Comparison of ENCODE assay signal across 18 cellular contexts in the genomic region with DNA sequence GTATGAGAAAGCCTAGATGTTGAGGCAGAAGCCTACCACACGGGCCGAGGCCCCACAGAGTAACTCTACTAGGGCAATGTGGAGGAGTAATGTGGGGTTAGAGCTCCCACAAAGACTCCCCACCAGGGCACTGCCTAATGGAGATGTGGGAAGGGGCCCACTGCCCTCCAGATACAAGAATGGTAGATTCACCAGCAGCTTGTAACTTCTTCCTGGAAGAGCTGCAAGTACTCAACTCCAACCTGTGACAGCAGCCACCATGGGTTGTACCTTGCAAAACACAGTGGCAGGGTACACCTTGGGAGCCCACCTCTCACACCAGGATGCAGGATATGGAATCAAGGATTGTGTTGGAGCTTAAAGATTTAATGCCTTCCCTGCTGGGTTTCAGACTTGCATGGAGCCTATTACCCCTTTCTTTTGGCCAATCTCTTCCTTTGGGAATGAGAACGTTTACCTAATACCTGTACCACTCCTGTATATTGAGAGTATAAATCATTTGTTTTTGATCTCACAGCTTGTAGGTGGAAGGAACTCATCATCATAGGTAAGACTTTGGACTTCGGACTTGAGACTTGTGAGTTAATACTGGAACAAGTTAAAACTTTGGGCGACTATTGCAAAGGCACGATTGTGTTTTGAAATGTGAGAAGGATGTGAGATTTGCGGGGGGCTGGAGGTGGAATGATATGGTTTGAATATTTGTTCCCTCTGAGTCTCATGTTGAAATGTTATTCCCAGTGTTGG. TPM values are rescaled to one million over a fixed set of nuclear protein-coding genes. Genes with fewer than 3 reads are reported as not detected.
DNase-seq lines count a peak whose midpoint lies in the region; ATAC-seq, FAIRE-seq and TF ChIP-seq lines count a peak whose summit lies in the region.
"Had no signal": no experiment of that assay in that cellular context is flagged by ENCODE, and none has a peak within 500 bp of the region (broad histone marks: within the 10 kb centered on the region; RNA-seq: fewer than 3 reads in every experiment).

No MANE protein-coding gene starts in this region.

- no peak overlapping the region for H3K9ac ChIP-seq in OCI-LY3 (ENCODE audit: low read length)
- H3K9ac ChIP-seq: neural progenitor cell had no signal

- H4K20me1 ChIP-seq in OCI-LY3 (ENCODE audit: insufficient read depth, low read length): no peaks in the 10 kb centered on the region

- H3K27ac ChIP-seq in OCI-LY3 (ENCODE audit: low read length): peak overlapping the region; percentile 82
- H3K27ac ChIP-seq: A549, adrenal gland, neural progenitor cell, uterus, WERI-Rb-1 had no signal

- H3K4me1 ChIP-seq in OCI-LY3 (ENCODE audit: low read length): peaks cover 82% of the 10 kb centered on the region
- H3K4me1 ChIP-seq: A549, adrenal gland, neural progenitor cell, uterus had no signal

- peaks cover 94% of the 10 kb centered on the region for H3K4me1 Mint-ChIP-seq in activated CD4-positive, alpha-beta T cell treated with anti-CD3 and anti-CD28 coated beads, Interleukin-2, amount 10 ng/mL, durations not matched to agents 7 days and 5 days
- peaks cover 91% of the 10 kb centered on the region for H3K4me1 Mint-ChIP-seq in central memory CD8-positive, alpha-beta T cell
- H3K4me1 Mint-ChIP-seq in neural crest cell: peaks cover 8% of the 10 kb centered on the region
- H3K4me1 Mint-ChIP-seq: neural progenitor cell had no signal

- peak overlapping the region; percentile 94 for H3K27ac Mint-ChIP-seq in activated CD4-positive, alpha-beta T cell treated with anti-CD3 and anti-CD28 coated beads, Interleukin-2, amount 10 ng/mL, durations not matched to agents 7 days and 5 days
- peak overlapping the region; percentile 98 for H3K27ac Mint-ChIP-seq in central memory CD8-positive, alpha-beta T cell (ENCODE audit: low read depth)
- peak overlapping the region; percentile 65 for H3K27ac Mint-ChIP-seq in neural crest cell (ENCODE audit: unreplicated experiment)
- H3K27ac Mint-ChIP-seq: neural progenitor cell had no signal

- DNase-seq in activated CD4-positive, alpha-beta T cell treated with anti-CD3 and anti-CD28 coated beads, Interleukin-2, amount 10 ng/mL, durations not matched to agents 7 days and 5 days: no peak
- DNase-seq in activated CD4-positive, alpha-beta T cell treated with anti-CD3 and anti-CD28 coated beads, Interleukin-2, amount 50 U/mL, for 48 hours: no peak
- DNase-seq in central memory CD8-positive, alpha-beta T cell (ENCODE audit: low spot score in 2 of 2): no peak
- DNase-seq in neural crest cell (ENCODE audit: low read depth, low spot score): no peak
- no peak for DNase-seq in iPS-NIHi11 (ENCODE audit: low spot score)
- DNase-seq in D721Med (ENCODE audit: insufficient read length, low spot score): no peak
- DNase-seq: activated CD8-positive, alpha-beta memory T cell treated with anti-CD3 and anti-CD28 coated beads, Interleukin-2, amount 50 U/mL, for 4 hours; adrenal gland; NCI-H1417; NCI-H2171; NCI-H774; RPMI8226; uterus; WERI-Rb-1 had no signal

- no peak for FAIRE-seq in D721Med (lab: Jason Lieb, UNC)
- FAIRE-seq: A549 had no signal

- H3K27me3 Mint-ChIP-seq in activated CD4-positive, alpha-beta T cell treated with anti-CD3 and anti-CD28 coated beads, Interleukin-2, amount 10 ng/mL, durations not matched to agents 7 days and 5 days: peaks cover 6% of the 10 kb centered on the region
- H3K27me3 Mint-ChIP-seq in central memory CD8-positive, alpha-beta T cell: no peaks in the 10 kb centered on the region
- H3K27me3 Mint-ChIP-seq in neural crest cell (ENCODE audit: low read depth): no peaks in the 10 kb centered on the region

- H3K4me3 Mint-ChIP-seq in activated CD4-positive, alpha-beta T cell treated with anti-CD3 and anti-CD28 coated beads, Interleukin-2, amount 10 ng/mL, durations not matched to agents 7 days and 5 days: no peak overlapping the region
- H3K4me3 Mint-ChIP-seq in central memory CD8-positive, alpha-beta T cell: peak overlapping the region; percentile 71
- no peak overlapping the region for H3K4me3 Mint-ChIP-seq in neural crest cell
- H3K4me3 Mint-ChIP-seq: neural progenitor cell had no signal

- H3K9me3 ChIP-seq in OCI-LY3 (ENCODE audit: insufficient read depth, low read length): no peaks in the 10 kb centered on the region
- H3K9me3 ChIP-seq: A549, adrenal gland, uterus had no signal

- CTCF ChIA-PET in activated CD4-positive, alpha-beta T cell treated with anti-CD3 and anti-CD28 coated beads, Interleukin-2, amount 10 ng/mL, durations not matched to agents 7 days and 5 days (lab: Charles Lee): interaction anchor here (1.0 to 4.4 kb wide), 7 partner anchors 9 to 128 kb away, joined by 3 to 26 read pairs (median 5); no protein-coding TSS in a partner anchor

- ATAC-seq in central memory CD8-positive, alpha-beta T cell (replicated peaks; ENCODE audit: extremely low read depth, poor library complexity, severe bottlenecking): no peak
- no peak for ATAC-seq in GM18520 (IDR thresholded peaks at IDR 0.05; ENCODE audit: unreplicated experiment)
- ATAC-seq: A549 had no signal

- H2AFZ ChIP-seq in OCI-LY3 (ENCODE audit: low read depth, low read length): no peak overlapping the region
- H2AFZ ChIP-seq: neural progenitor cell had no signal

- H3K27me3 ChIP-seq in OCI-LY3 (ENCODE audit: low read depth, low read length): peaks cover 7% of the 10 kb centered on the region; the same call in 1 of the 2 replicates
- H3K27me3 ChIP-seq: adrenal gland, neural progenitor cell, uterus had no signal

- H3K9me3 Mint-ChIP-seq in activated CD4-positive, alpha-beta T cell treated with anti-CD3 and anti-CD28 coated beads, Interleukin-2, amount 10 ng/mL, durations not matched to agents 7 days and 5 days: peaks cover 19% of the 10 kb centered on the region
- peaks cover 5% of the 10 kb centered on the region for H3K9me3 Mint-ChIP-seq in central memory CD8-positive, alpha-beta T cell
- H3K9me3 Mint-ChIP-seq in neural crest cell: peaks cover 2% of the 10 kb centered on the region
- H3K9me3 Mint-ChIP-seq: neural progenitor cell had no signal

- no peak for TF ChIP-seq CTCF in OCI-LY3 (IDR thresholded peaks at IDR 0.05; ENCODE audit: low read depth, low read length)
- no peak for TF ChIP-seq CTCF in neural crest cell (conservative IDR thresholded peaks at IDR 0.05)
- no peak for TF ChIP-seq CTCF in D721Med (IDR thresholded peaks at IDR 0.05; ENCODE audit: insufficient read depth, missing control alignments)

- H3K36me3 ChIP-seq in OCI-LY3 (replicated peaks; ENCODE audit: low read depth, low read length): no peaks in the 10 kb centered on the region
- H3K36me3 ChIP-seq: adrenal gland, neural progenitor cell, uterus, WERI-Rb-1 had no signal

- peak overlapping the region; percentile 75 for H3K4me2 ChIP-seq in OCI-LY3 (ENCODE audit: low read length)
- H3K4me2 ChIP-seq: A549, neural progenitor cell had no signal

- POLR2A ChIA-PET in activated CD4-positive, alpha-beta T cell treated with anti-CD3 and anti-CD28 coated beads, Interleukin-2, amount 10 ng/mL, durations not matched to agents 7 days and 5 days (lab: Charles Lee): no interaction called here

- peaks cover 36% of the 10 kb centered on the region for H3K36me3 Mint-ChIP-seq in activated CD4-positive, alpha-beta T cell treated with anti-CD3 and anti-CD28 coated beads, Interleukin-2, amount 10 ng/mL, durations not matched to agents 7 days and 5 days (ENCODE audit: low read depth)
- H3K36me3 Mint-ChIP-seq in central memory CD8-positive, alpha-beta T cell (ENCODE audit: insufficient read depth): peaks cover 22% of the 10 kb centered on the region
- H3K36me3 Mint-ChIP-seq in neural crest cell (ENCODE audit: low read depth): no peaks in the 10 kb centered on the region
- H3K36me3 Mint-ChIP-seq: neural progenitor cell had no signal

- H3K4me3 ChIP-seq in OCI-LY3 (ENCODE audit: low read length): no peak overlapping the region
- H3K4me3 ChIP-seq: A549, adrenal gland, neural progenitor cell, uterus had no signal

- no peaks in the 10 kb centered on the region for H3K79me2 ChIP-seq in OCI-LY3 (ENCODE audit: low read length)

RNA-seq across cellular contexts. Expression of a gene that starts 57.5 kb away (rescaled TPM):
- 10 to 100 TPM; 13.3 to 13.7 TPM for total RNA-seq in activated CD4-positive, alpha-beta T cell treated with anti-CD3 and anti-CD28 coated beads, Interleukin-2, amount 10 ng/mL, durations not matched to agents 7 days and 5 days
- 1.3 and 1.4 TPM in 2 replicates for total RNA-seq in neural crest cell
